In the genomic region with DNA sequence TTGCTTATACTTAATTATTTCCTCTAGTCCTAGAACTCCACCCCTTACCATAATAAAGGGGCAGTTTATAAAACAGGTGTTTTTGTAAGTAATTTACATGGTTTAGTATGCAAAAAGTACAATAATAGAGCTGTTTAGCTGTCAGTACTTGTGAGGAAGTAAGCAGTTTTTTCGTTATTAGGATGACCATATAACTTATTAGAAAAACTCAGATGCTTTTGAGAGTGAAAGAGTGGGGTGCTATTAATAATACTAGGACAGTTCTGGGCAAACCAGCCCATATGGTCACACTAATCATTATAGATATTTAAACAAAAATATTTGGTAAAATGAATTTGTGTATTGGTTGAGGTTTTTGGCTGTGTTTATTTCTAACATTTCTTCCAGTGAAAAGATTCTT, we compare ENCODE assay signal across 20 cellular contexts.
"Had no signal": no experiment of that assay in that cellular context is flagged by ENCODE, and none has a peak within 500 bp of the region (broad histone marks: within the 10 kb centered on the region; RNA-seq: fewer than 3 reads in every experiment).

No MANE protein-coding gene starts in this region.

- ATAC-seq: left ventricle myocardium superior; lower lobe of right lung; naive thymus-derived CD8-positive, alpha-beta T cell; psoas muscle; right cardiac atrium; stimulated activated effector memory CD8-positive, alpha-beta T cell treated with anti-CD3 and anti-CD28 coated beads, Interleukin-12 subunit alpha, Interleukin-12 subunit beta, amount 100 ng/mL, for 72 hours had no signal

- H3K4me1 Mint-ChIP-seq: nephron progenitor cell; stimulated activated effector memory CD8-positive, alpha-beta T cell treated with anti-CD3 and anti-CD28 coated beads, Interleukin-12 subunit alpha, Interleukin-12 subunit beta, amount 100 ng/mL, for 72 hours had no signal

- H3K27me3 ChIP-seq: dorsolateral prefrontal cortex, ovary, sigmoid colon, stomach, tibial artery had no signal

- H3K27me3 Mint-ChIP-seq: naive thymus-derived CD8-positive, alpha-beta T cell; type B pancreatic cell had no signal

- H3K9me3 ChIP-seq: ovary, psoas muscle, sigmoid colon, tibial artery had no signal

- H3K4me3 ChIP-seq: dorsolateral prefrontal cortex, lower lobe of right lung, ovary, psoas muscle, sigmoid colon, stomach, tibial artery had no signal

- H3K36me3 ChIP-seq: lower lobe of right lung, ovary, sigmoid colon, stomach, tibial artery had no signal

- H3K27ac ChIP-seq: dorsolateral prefrontal cortex, lower lobe of right lung, ovary, psoas muscle, sigmoid colon, stomach, tibial artery had no signal

- H3K4me1 ChIP-seq: lower lobe of right lung, psoas muscle, sigmoid colon, stomach, tibial artery had no signal

- H3K27ac Mint-ChIP-seq: naive thymus-derived CD8-positive, alpha-beta T cell; nephron progenitor cell; stimulated activated effector memory CD8-positive, alpha-beta T cell treated with anti-CD3 and anti-CD28 coated beads, Interleukin-12 subunit alpha, Interleukin-12 subunit beta, amount 100 ng/mL, for 72 hours; type B pancreatic cell had no signal

- H3K4me3 Mint-ChIP-seq: naive thymus-derived CD8-positive, alpha-beta T cell; nephron progenitor cell; stimulated activated effector memory CD8-positive, alpha-beta T cell treated with anti-CD3 and anti-CD28 coated beads, Interleukin-12 subunit alpha, Interleukin-12 subunit beta, amount 100 ng/mL, for 72 hours; type B pancreatic cell had no signal

- H3K36me3 Mint-ChIP-seq: stimulated activated effector memory CD8-positive, alpha-beta T cell treated with anti-CD3 and anti-CD28 coated beads, Interleukin-12 subunit alpha, Interleukin-12 subunit beta, amount 100 ng/mL, for 72 hours had no signal

- DNase-seq: dorsolateral prefrontal cortex; effector CD4-positive, alpha-beta T cell; hypothalamus; left ventricle myocardium superior; lower lobe of right lung; naive thymus-derived CD8-positive, alpha-beta T cell; nephron progenitor cell; occipital lobe; ovary; posterior cingulate gyrus; psoas muscle; right cardiac atrium; sigmoid colon; stimulated activated CD4-positive, alpha-beta T cell treated with anti-CD3 and anti-CD28 coated beads, Interleukin-2, amount 100 ng/mL, for 24 hours; stimulated activated CD4-positive, alpha-beta T cell treated with anti-CD3 and anti-CD28 coated beads, Interleukin-4, amount 100 ng/mL, for 24 hours; stimulated activated naive CD4-positive, alpha-beta T cell treated with Interleukin-2 at 50 U/mL for 16 hours; stomach; tibial artery had no signal
